ENCODE assay signal across 1 cellular context in genomic region chr10:106571216-106571954, GRCh38.
TF ChIP-seq lines count a peak whose summit lies in the region.

No MANE protein-coding gene starts in this region.

TF ChIP-seq in HCT116, 20 proteins besides CTCF, POLR2A, EP300 and RAD21 (continued from another document):
- TF ChIP-seq REST (IDR thresholded peaks at IDR 0.05; ENCODE audit: low read depth) (no peak), JUND (IDR thresholded peaks at IDR 0.05) (no peak), CEBPB (IDR thresholded peaks at IDR 0.05; ENCODE audit: low read depth) (no peak), SRF (IDR thresholded peaks at IDR 0.05; ENCODE audit: low read depth) (no peak), MAX (IDR thresholded peaks at IDR 0.05) (no peak), EZH2phosphoT487 (IDR thresholded peaks at IDR 0.05; ENCODE audit: borderline replicate concordance) (no peak), SIN3A (IDR thresholded peaks at IDR 0.05; ENCODE audit: low read depth) (no peak), FOSL1 (IDR thresholded peaks at IDR 0.05; ENCODE audit: low read depth) (no peak), ATF3 (IDR thresholded peaks at IDR 0.05) (no peak), SP1 (IDR thresholded peaks at IDR 0.05; ENCODE audit: low read depth) (no peak), EGR1 (IDR thresholded peaks at IDR 0.05; ENCODE audit: low read depth) (no peak), ZNF274 (IDR thresholded peaks at IDR 0.05; ENCODE audit: low read depth, low read length) (no peak), EZH2 (IDR thresholded peaks at IDR 0.05) (no peak), ELF1 (IDR thresholded peaks at IDR 0.05; ENCODE audit: borderline replicate concordance, low read depth) (no peak)
